In genomic region chr5:129853588-129853987, GRCh38 we compare ENCODE assay signal across 18 cellular contexts.
"Had no signal": no experiment of that assay in that cellular context is flagged by ENCODE, and none has a peak within 500 bp of the region (broad histone marks: within the 10 kb centered on the region; RNA-seq: fewer than 3 reads in every experiment).

No MANE protein-coding gene starts in this region.

- DNase-seq: activated CD4-positive, alpha-beta memory T cell treated with anti-CD3 and anti-CD28 coated beads, Interleukin-2, amount 10 ng/mL, durations not matched to agents 7 days and 5 days; activated CD4-positive, alpha-beta T cell treated with anti-CD3 and anti-CD28 coated beads, Interleukin-2, amount 10 ng/mL, durations not matched to agents 7 days and 5 days; activated CD4-positive, CD25-positive, alpha-beta regulatory T cell treated with anti-CD3 and anti-CD28 coated beads, Interleukin-2, amount 50 U/mL, for 72 hours; activated CD8-positive, alpha-beta memory T cell treated with anti-CD3 and anti-CD28 coated beads, Interleukin-2, amount 50 U/mL, for 48 hours; activated gamma-delta T cell treated with Interleukin-2 at 50 U/mL for 16 hours; activated T-cell treated with anti-CD3 and anti-CD28 coated beads, Interleukin-2, amount 50 U/mL, for 24 hours; cerebellar nuclear complex; colonic mucosa; effector CD8-positive, alpha-beta T cell; erythroblast; heart left ventricle; left ventricle myocardium superior; midbrain; nucleus accumbens; pancreas; psoas muscle; spleen; stimulated activated naive CD4-positive, alpha-beta T cell treated with Interleukin-2 at 50 U/mL for 16 hours had no signal
